ENCODE assay signal across 8 cellular contexts in the genomic region with DNA sequence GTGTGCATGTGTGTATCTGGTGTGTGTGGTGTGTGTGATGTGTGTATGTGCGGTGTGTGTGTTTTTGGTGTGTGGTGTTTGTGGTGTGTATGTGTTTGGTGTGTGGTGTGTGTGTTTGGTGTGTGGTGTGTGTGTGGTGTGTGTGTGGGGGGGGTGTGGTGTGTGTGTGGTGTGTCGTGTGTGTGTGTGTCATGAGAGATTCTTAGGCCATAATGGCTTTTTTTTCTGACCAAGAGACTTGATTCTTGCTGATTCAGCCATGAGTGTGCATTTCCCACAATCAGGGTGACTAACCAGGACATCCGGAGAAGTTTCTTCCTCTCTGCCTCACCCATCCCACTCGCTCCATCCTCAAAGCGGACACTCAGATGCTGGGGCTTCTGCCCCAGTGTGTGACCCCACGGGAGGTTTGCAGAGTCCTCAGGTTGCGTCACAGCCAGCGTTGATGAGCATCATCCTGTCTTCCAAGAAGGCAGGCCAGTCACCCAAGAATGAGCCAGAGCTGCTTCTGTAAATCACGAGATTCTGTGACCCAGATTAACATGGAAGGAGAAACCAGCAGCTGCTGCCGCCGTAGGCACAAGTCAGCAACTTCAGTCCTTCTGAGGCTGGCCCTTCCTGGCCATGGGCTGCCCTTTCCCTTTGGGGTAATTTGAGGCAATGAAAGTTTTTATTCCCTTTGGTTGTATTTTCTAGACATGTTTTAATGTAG. TPM values are rescaled to one million over a fixed set of nuclear protein-coding genes. Genes with fewer than 3 reads are reported as not detected.
A peak's percentile ranks its signal among the peaks of the same experiment; 100 is the strongest.
DNase-seq lines count a peak whose midpoint lies in the region; ATAC-seq and TF ChIP-seq lines count a peak whose summit lies in the region.

No MANE protein-coding gene starts in this region.

- peak overlapping the region; percentile 34 for H3K4me3 ChIP-seq in choroid plexus epithelial cell (ENCODE audit: low read depth, low read length)

- DNase-seq in ELR (ENCODE audit: low read depth) (peak; percentile 100), SK-MEL-5 (ENCODE audit: low read depth, low spot score) (peak; percentile 98), choroid plexus epithelial cell (ENCODE audit: low read depth) (peak; percentile 99), left lobe of liver (ENCODE audit: low spot score) (peak; percentile 59)
- DNase-seq in stimulated activated CD4-positive, alpha-beta T cell treated with anti-CD3 and anti-CD28 coated beads, Interleukin-2, amount 100 ng/mL, for 24 hours, result peak; percentile 48 to 56

- in situ Hi-C loops in SK-MEL-5 (cut with HindIII; ENCODE audit: low pct_unique_long_range_greater_than_20kb, low sequenced_read_pairs), result no loop called here

- peak; percentile 46 for ATAC-seq in left lobe of liver
- ATAC-seq in HG03460 (IDR thresholded peaks at IDR 0.05; ENCODE audit: unreplicated experiment), result no peak
- no peak for ATAC-seq in HG03469 (IDR thresholded peaks at IDR 0.05; ENCODE audit: unreplicated experiment)
- ATAC-seq in HG02571 (IDR thresholded peaks at IDR 0.05; ENCODE audit: unreplicated experiment), result no peak

- TF ChIP-seq CTCF in choroid plexus epithelial cell (conservative IDR thresholded peaks at IDR 0.05; ENCODE audit: low read depth, low read length), result peak; percentile 26

RNA-seq across cellular contexts. Expression of a gene that starts 12.5 kb away (rescaled TPM):
- 1,575 and 1,779 TPM in 2 replicates for total RNA-seq in SK-MEL-5 (2014; rRNA removed; shearing (Covaris generic))
- 869 and 890 TPM in 2 replicates for polyA plus RNA-seq in SK-MEL-5 (2015; cell fraction: cytosol; rRNA removed)
- 108 and 127 TPM in 2 replicates for polyA plus RNA-seq in SK-MEL-5 (2015; cell fraction: nucleus; rRNA removed)
- total RNA-seq in left lobe of liver, result 152 TPM

Comparison
In these comparisons a context has a peak if more than half of its experiments do, and no peak if none do; other contexts are left out.
1. RNA of a gene that starts 12.5 kb away (total RNA-seq): 1,575 to 1,779 TPM in SK-MEL-5; 152 TPM in left lobe of liver (single experiment); every median in the first group is over 10 times any median in the second.
2. Peak in every context shown above with its lines, with median percentiles within 50 percentile points of each other: DNase-seq.